Comparison of ENCODE assay signal across 8 cellular contexts in genomic region chr21:33229099-33229775, GRCh38. TPM values are rescaled to one million over a fixed set of nuclear protein-coding genes. Genes with fewer than 3 reads are reported as not detected.
DNase-seq lines count a peak whose midpoint lies in the region; ATAC-seq and TF ChIP-seq lines count a peak whose summit lies in the region.

No MANE protein-coding gene starts in this region.

- H2AK5ac ChIP-seq in trophoblast cell (ENCODE audit: low read length): no peak overlapping the region

- DNase-seq in dorsolateral prefrontal cortex (no peak), trophoblast cell (peak in 1 of 2 donors; percentile 42), G401 (ENCODE audit: low spot score) (no peak), NCI-H226 (no peak), epidermal melanocyte (ENCODE audit: insufficient read length, low spot score) (no peak)

- TF ChIP-seq CTCF in GM12875 (IDR thresholded peaks at IDR 0.05; ENCODE audit: borderline replicate concordance, insufficient read depth, low read depth, low read length): no peak
- TF ChIP-seq CTCF in Loucy (conservative IDR thresholded peaks at IDR 0.05; ENCODE audit: low read length): no peak
- no peak for TF ChIP-seq CTCF in dorsolateral prefrontal cortex (IDR thresholded peaks at IDR 0.05 in 54 of 56, conservative IDR thresholded peaks at IDR 0.05 in 2 of 56; ENCODE audit: low read depth in 1 of 56, partially characterized antibody in 56 of 56)

- no peaks in the 10 kb centered on the region for H3K9me2 ChIP-seq in Loucy (replicated peaks; ENCODE audit: low read depth, low read length)

- H3K4me2 ChIP-seq in Loucy (ENCODE audit: low read depth, low read length, poor library complexity, severe bottlenecking) (peak overlapping the region; percentile 89), trophoblast cell (ENCODE audit: low read length) (peak overlapping the region; percentile 82)

- peaks cover 36% of the 10 kb centered on the region for H3K4me1 ChIP-seq in Loucy (ENCODE audit: insufficient read depth, low read length, poor library complexity, severe bottlenecking)
- H3K4me1 ChIP-seq in trophoblast cell (ENCODE audit: control insufficient read depth in 1 of 2, insufficient read depth in 2 of 2, low read length in 2 of 2): peaks cover 5 to 6% of the 10 kb centered on the region in 2 experiments

- H3K4me3 ChIP-seq in GM12875 (ENCODE audit: low read depth, low read length) (peak overlapping the region; percentile 36), Loucy (ENCODE audit: low read length, poor library complexity, severe bottlenecking) (peak overlapping the region; percentile 95), dorsolateral prefrontal cortex (peak overlapping the region; percentile 59 to 100 (median 96)), trophoblast cell (ENCODE audit: low read depth, low read length) (no peak overlapping the region)

- no peak overlapping the region for H3K4ac ChIP-seq in trophoblast cell (ENCODE audit: low read depth, low read length)

- no peak for ATAC-seq in GM18502 (IDR thresholded peaks at IDR 0.05; ENCODE audit: poor library complexity, unreplicated experiment)

- peak overlapping the region; percentile 97 for H3K9ac ChIP-seq in Loucy (ENCODE audit: low read depth, low read length, poor library complexity, severe bottlenecking)
- no peak overlapping the region for H3K9ac ChIP-seq in trophoblast cell (ENCODE audit: low read length)

- H3K14ac ChIP-seq in trophoblast cell (ENCODE audit: low read length): no peak overlapping the region

- peak overlapping the region; percentile 91 for H2AFZ ChIP-seq in Loucy (ENCODE audit: low read length)
- H2AFZ ChIP-seq in trophoblast cell (ENCODE audit: insufficient read depth, low read length, poor library complexity): no peak overlapping the region

- no peak overlapping the region for H2BK5ac ChIP-seq in trophoblast cell (ENCODE audit: low read depth, low read length, poor library complexity)

- H3K79me2 ChIP-seq in Loucy (ENCODE audit: insufficient read depth, low read length) (peaks cover 51% of the 10 kb centered on the region), trophoblast cell (ENCODE audit: control insufficient read depth, insufficient read depth, low read length, poor library complexity) (peaks cover 5% of the 10 kb centered on the region)

- peaks cover 34% of the 10 kb centered on the region for H4K20me1 ChIP-seq in Loucy (ENCODE audit: insufficient read depth, low read length, poor library complexity, severe bottlenecking)

- no peaks in the 10 kb centered on the region for H3F3A ChIP-seq in Loucy (ENCODE audit: low read depth)

- no peak overlapping the region for H2BK120ac ChIP-seq in trophoblast cell (ENCODE audit: insufficient read depth, low read length, poor library complexity)

- H3K79me1 ChIP-seq in trophoblast cell (ENCODE audit: low read length): peaks cover 6% of the 10 kb centered on the region

- intact Hi-C loops in dorsolateral prefrontal cortex (cut with DNase I): no loop called here

- H4K8ac ChIP-seq in trophoblast cell (ENCODE audit: low read depth, low read length): no peak overlapping the region

- H3K36me3 ChIP-seq in Loucy (ENCODE audit: insufficient read depth, low read length) (no peaks in the 10 kb centered on the region; the same call in 1 of the 2 replicates), trophoblast cell (ENCODE audit: control insufficient read depth in 1 of 2, insufficient read depth in 2 of 2, low read length in 2 of 2) (no peaks in the 10 kb centered on the region)

- H3K9me3 ChIP-seq in Loucy (ENCODE audit: insufficient read depth, low read depth, low read length) (no peaks in the 10 kb centered on the region), trophoblast cell (ENCODE audit: insufficient read depth, low read depth, low read length) (no peaks in the 10 kb centered on the region)

- H3K27ac ChIP-seq in dorsolateral prefrontal cortex: peak overlapping the region in 49 of 59 donors; percentile 45 to 98 (median 93)
- H3K27ac ChIP-seq in trophoblast cell (ENCODE audit: low read depth, low read length): no peak overlapping the region

- no peak overlapping the region for H3K23ac ChIP-seq in trophoblast cell (ENCODE audit: low read length)

- no peak overlapping the region for H3K18ac ChIP-seq in trophoblast cell (ENCODE audit: low read length)

- no peak overlapping the region for H4K12ac ChIP-seq in trophoblast cell (ENCODE audit: low read depth, low read length)

- WGBS in trophoblast cell (ENCODE audit: extremely low coverage, insufficient coverage, insufficient read length): no CpG with 5 or more reads among the region's 17 CpGs

- H4K91ac ChIP-seq in trophoblast cell (ENCODE audit: low read depth, low read length): no peak overlapping the region

- no peak overlapping the region for H2BK12ac ChIP-seq in trophoblast cell (ENCODE audit: low read length)

- in situ Hi-C loops in G401 (cut with HindIII; ENCODE audit: low sequenced_read_pairs): no loop called here

- H3K27me3 ChIP-seq in Loucy (ENCODE audit: insufficient read depth, low read length, poor library complexity, severe bottlenecking) (peaks cover 5% of the 10 kb centered on the region), dorsolateral prefrontal cortex (no peaks in the 10 kb centered on the region), trophoblast cell (ENCODE audit: insufficient read depth, low read length) (no peaks in the 10 kb centered on the region)

RNA-seq across cellular contexts. Expression of gene IFNAR2, which starts 0.5 kb away (rescaled TPM):
- total RNA-seq in dorsolateral prefrontal cortex: 10 to 100 TPM; 14.8 to 40.5 (median 23.4) TPM
- polyA plus RNA-seq in trophoblast cell (2013): 7.0 and 7.9 TPM in 2 replicates
- 3.3 and 6.8 TPM in 2 replicates for total RNA-seq in G401 (2014; rRNA removed; shearing (Covaris generic))

RNA-seq across cellular contexts. Expression of gene IL10RB, which starts 36.9 kb away (rescaled TPM):
- total RNA-seq in dorsolateral prefrontal cortex: 10 to 100 TPM in 71 of 120 experiments, 1 to 10 TPM in 49; 5.8 to 19.1 (median 10.6) TPM
- 8.6 and 8.7 TPM in 2 replicates for polyA plus RNA-seq in trophoblast cell (2013)
- total RNA-seq in G401 (2014; rRNA removed; shearing (Covaris generic)): 16.6 and 16.7 TPM in 2 replicates
